ENCODE assay signal across 8 cellular contexts in the genomic region with DNA sequence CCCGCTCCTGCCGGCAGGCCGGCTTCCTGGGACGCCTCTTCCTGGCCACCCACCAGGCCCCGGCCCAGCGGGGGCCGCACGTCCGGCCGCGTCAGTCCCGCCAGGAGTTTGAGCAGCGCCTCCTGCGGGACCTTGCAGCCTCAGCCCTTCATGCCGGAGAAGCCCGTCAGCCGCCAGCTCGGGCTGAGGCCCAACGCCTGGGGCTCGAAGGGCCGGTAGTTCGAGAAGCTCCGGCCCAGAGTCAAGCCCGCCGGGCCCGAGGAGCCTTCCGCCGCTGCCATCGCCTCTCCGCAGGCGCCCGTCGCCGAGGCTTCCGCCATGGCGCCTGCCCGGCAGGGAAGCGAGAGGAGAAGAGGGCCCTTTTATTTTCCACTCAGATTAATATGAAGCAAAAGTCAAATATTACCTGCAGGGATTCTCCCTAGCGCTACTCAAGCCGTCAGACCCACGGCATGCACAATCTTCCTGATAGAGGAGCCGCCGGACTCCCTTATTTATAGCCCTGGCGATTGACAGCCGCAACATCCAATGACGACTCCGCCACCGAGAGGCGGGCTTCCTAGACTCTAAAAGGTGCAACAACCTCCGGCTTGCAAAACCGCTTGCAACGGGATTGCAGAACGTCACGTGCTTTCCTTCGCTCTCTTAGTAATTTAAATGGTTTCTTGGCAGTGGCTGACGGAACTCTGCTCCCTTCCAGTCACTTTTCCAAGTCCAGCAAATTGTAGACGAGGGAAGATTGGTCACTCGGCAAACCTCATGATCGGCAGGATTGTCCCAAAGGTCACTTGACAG. TPM values are rescaled to one million over a fixed set of nuclear protein-coding genes. Genes with fewer than 3 reads are reported as not detected.
A peak's percentile ranks its signal among the peaks of the same experiment; 100 is the strongest.
DNase-seq lines count a peak whose midpoint lies in the region; ATAC-seq and TF ChIP-seq lines count a peak whose summit lies in the region.

A gene with protein sequence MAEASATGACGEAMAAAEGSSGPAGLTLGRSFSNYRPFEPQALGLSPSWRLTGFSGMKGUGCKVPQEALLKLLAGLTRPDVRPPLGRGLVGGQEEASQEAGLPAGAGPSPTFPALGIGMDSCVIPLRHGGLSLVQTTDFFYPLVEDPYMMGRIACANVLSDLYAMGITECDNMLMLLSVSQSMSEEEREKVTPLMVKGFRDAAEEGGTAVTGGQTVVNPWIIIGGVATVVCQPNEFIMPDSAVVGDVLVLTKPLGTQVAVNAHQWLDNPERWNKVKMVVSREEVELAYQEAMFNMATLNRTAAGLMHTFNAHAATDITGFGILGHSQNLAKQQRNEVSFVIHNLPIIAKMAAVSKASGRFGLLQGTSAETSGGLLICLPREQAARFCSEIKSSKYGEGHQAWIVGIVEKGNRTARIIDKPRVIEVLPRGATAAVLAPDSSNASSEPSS (minus strand): TSS at position 467 of the 795 bp plus-strand sequence. CDS start 147 bp downstream, at position 320.

- H2AFZ ChIP-seq in osteoblast (ENCODE audit: low read length): peak within 1 kb of the TSS; percentile 93

- H3K27ac Mint-ChIP-seq in activated naive CD4-positive, alpha-beta T cell treated with anti-CD3 and anti-CD28 coated beads, Interleukin-2, amount 50 U/mL, for 72 hours: peak within 1 kb of the TSS; percentile 92 to 99
- H3K27ac Mint-ChIP-seq in glutamatergic neuron (ENCODE audit: unreplicated experiment): peak within 1 kb of the TSS; percentile 81

- peak within 1 kb of the TSS; percentile 94 for H3K27ac ChIP-seq in osteoblast (ENCODE audit: low read depth, low read length)
- peak within 1 kb of the TSS; percentile 85 to 88 for H3K27ac ChIP-seq in thoracic aorta

- H3K9me3 ChIP-seq in osteoblast (ENCODE audit: low read depth, low read length): no peaks in the 10 kb centered on the region
- no peaks in the 10 kb centered on the region for H3K9me3 ChIP-seq in thoracic aorta

- H3K4me3 ChIP-seq in osteoblast (ENCODE audit: insufficient read depth, low read length) (peak within 1 kb of the TSS; percentile 92), thoracic aorta (peak within 1 kb of the TSS; percentile 82)

- H3K36me3 ChIP-seq in osteoblast (ENCODE audit: insufficient read depth, low read length): peaks cover 12% of the 10 kb centered on the region
- H3K36me3 ChIP-seq in thoracic aorta: no peaks in the 10 kb centered on the region

- H3K36me3 Mint-ChIP-seq in activated naive CD4-positive, alpha-beta T cell treated with anti-CD3 and anti-CD28 coated beads, Interleukin-2, amount 50 U/mL, for 72 hours: peaks cover 29 to 32% of the 10 kb centered on the region in 2 donors
- peaks cover 12% of the 10 kb centered on the region for H3K36me3 Mint-ChIP-seq in glutamatergic neuron (ENCODE audit: unreplicated experiment)

- DNase-seq in GM04504 (ENCODE audit: low read depth) (peak; percentile 95), HEK293T (ENCODE audit: extremely low spot score) (peak; percentile 98), NCI-H1092 (lab: John Stamatoyannopoulos, UW) (peak; percentile 96), glutamatergic neuron (peak; percentile 94), osteoblast (ENCODE audit: insufficient read length, low spot score, missing footprints) (peak; percentile 96), thoracic aorta (ENCODE audit: low spot score) (peak; percentile 98)
- DNase-seq in activated naive CD4-positive, alpha-beta T cell treated with anti-CD3 and anti-CD28 coated beads, Interleukin-2, amount 50 U/mL, for 72 hours (ENCODE audit: low spot score in 2 of 2): peak; percentile 96 to 98

- H3K4me3 Mint-ChIP-seq in glutamatergic neuron (ENCODE audit: unreplicated experiment): peak within 1 kb of the TSS; percentile 94

- peaks cover 3 to 8% of the 10 kb centered on the region in 2 donors for H3K9me3 Mint-ChIP-seq in activated naive CD4-positive, alpha-beta T cell treated with anti-CD3 and anti-CD28 coated beads, Interleukin-2, amount 50 U/mL, for 72 hours
- H3K9me3 Mint-ChIP-seq in glutamatergic neuron (ENCODE audit: unreplicated experiment): peaks cover 5% of the 10 kb centered on the region

- ATAC-seq in SK-N-SH treated with all-trans-retinoic acid at 6 μM for 48 hours (peak; percentile 95), thoracic aorta (ENCODE audit: insufficient number of reproducible peaks, low FRiP score, low read depth) (peak; percentile 96)
- peak; percentile 96 for ATAC-seq in activated naive CD4-positive, alpha-beta T cell treated with anti-CD3 and anti-CD28 coated beads, Interleukin-2, amount 50 U/mL, for 72 hours

- CTCF ChIA-PET in HEK293T (lab: Yijun Ruan, JAX): interaction anchor here (1.2 to 2.7 kb wide), 3 partner anchors 16 to 170 kb away, joined by 3 to 13 read pairs (median 3); a partner anchor contains a TSS

- peaks cover 10% of the 10 kb centered on the region for H4K20me1 ChIP-seq in osteoblast (ENCODE audit: insufficient read depth, low read length)

- peaks cover 8% of the 10 kb centered on the region for H3K27me3 Mint-ChIP-seq in glutamatergic neuron (ENCODE audit: unreplicated experiment)

- H3K4me2 ChIP-seq in osteoblast (ENCODE audit: insufficient read depth, low read length): peak within 1 kb of the TSS; percentile 87

- POLR2A ChIA-PET in HEK293T (lab: Yijun Ruan, JAX): interaction anchor here (0.9 to 6.9 kb wide), 25 partner anchors 8 to 214 kb away, joined by 3 to 50 read pairs (median 5); a partner anchor contains a TSS

- H3K4me1 ChIP-seq in osteoblast (ENCODE audit: insufficient read depth, low read length) (peaks cover 14% of the 10 kb centered on the region), thoracic aorta (ENCODE audit: control insufficient read depth in 1 of 2, low read depth in 2 of 2) (peaks cover 9 to 20% of the 10 kb centered on the region in 2 donors)

- TF ChIP-seq CTCF in glutamatergic neuron (IDR thresholded peaks at IDR 0.05; ENCODE audit: partially characterized antibody, unreplicated experiment): no peak
- TF ChIP-seq CTCF in osteoblast (IDR thresholded peaks at IDR 0.05; ENCODE audit: extremely low read depth, low read depth, low read length): peak; percentile 41
- TF ChIP-seq CTCF in thoracic aorta (IDR thresholded peaks at IDR 0.05): peak; percentile 30

- H3K4me1 Mint-ChIP-seq in glutamatergic neuron (ENCODE audit: low read depth, unreplicated experiment): peaks cover 14% of the 10 kb centered on the region

- peaks cover 16% of the 10 kb centered on the region for H3K79me2 ChIP-seq in osteoblast (ENCODE audit: insufficient read depth, low read length)

- no peaks in the 10 kb centered on the region for H3K27me3 ChIP-seq in osteoblast (ENCODE audit: insufficient read depth, low read length)
- no peaks in the 10 kb centered on the region for H3K27me3 ChIP-seq in thoracic aorta (replicated peaks; ENCODE audit: insufficient read depth)

TF ChIP-seq in HEK293T, 16 proteins besides CTCF, POLR2A, EP300 and RAD21 (continues in another document):
- TF ChIP-seq LEF1 (IDR thresholded peaks at IDR 0.05; ENCODE audit: borderline replicate concordance) (no peak), CTBP1 (IDR thresholded peaks at IDR 0.05; ENCODE audit: borderline replicate concordance) (no peak), L3MBTL2 (conservative IDR thresholded peaks at IDR 0.05) (peak; percentile 99), TARDBP (IDR thresholded peaks at IDR 0.05) (no peak), BHLHE40 (IDR thresholded peaks at IDR 0.05; ENCODE audit: borderline replicate concordance) (no peak), FOXM1 (IDR thresholded peaks at IDR 0.05; ENCODE audit: borderline replicate concordance) (no peak), SP1 (IDR thresholded peaks at IDR 0.05) (no peak), FOXA1 (IDR thresholded peaks at IDR 0.05) (no peak), FOXK2 (IDR thresholded peaks at IDR 0.05) (no peak; the same call in 1 of the 2 replicates), ZNF384 (IDR thresholded peaks at IDR 0.05) (no peak), ARNT (IDR thresholded peaks at IDR 0.05) (no peak), ELF4 (IDR thresholded peaks at IDR 0.05) (peak; percentile 85), HDGF (IDR thresholded peaks at IDR 0.05; ENCODE audit: borderline replicate concordance) (no peak), SUZ12 (IDR thresholded peaks at IDR 0.05) (no peak)

TF ChIP-seq in SK-N-SH treated with all-trans-retinoic acid at 6 μM for 48 hours, 23 proteins besides CTCF, POLR2A, EP300 and RAD21 (continues in another document):
- no peak for TF ChIP-seq RARB (CRISPR knock-in tag; IDR thresholded peaks at IDR 0.05)
- TF ChIP-seq, protein P1, sequence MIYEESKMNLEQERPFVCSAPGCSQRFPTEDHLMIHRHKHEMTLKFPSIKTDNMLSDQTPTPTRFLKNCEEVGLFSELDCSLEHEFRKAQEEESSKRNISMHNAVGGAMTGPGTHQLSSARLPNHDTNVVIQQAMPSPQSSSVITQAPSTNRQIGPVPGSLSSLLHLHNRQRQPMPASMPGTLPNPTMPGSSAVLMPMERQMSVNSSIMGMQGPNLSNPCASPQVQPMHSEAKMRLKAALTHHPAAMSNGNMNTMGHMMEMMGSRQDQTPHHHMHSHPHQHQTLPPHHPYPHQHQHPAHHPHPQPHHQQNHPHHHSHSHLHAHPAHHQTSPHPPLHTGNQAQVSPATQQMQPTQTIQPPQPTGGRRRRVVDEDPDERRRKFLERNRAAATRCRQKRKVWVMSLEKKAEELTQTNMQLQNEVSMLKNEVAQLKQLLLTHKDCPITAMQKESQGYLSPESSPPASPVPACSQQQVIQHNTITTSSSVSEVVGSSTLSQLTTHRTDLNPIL (CRISPR knock-in tag; IDR thresholded peaks at IDR 0.05; ENCODE audit: low read depth): no peak
- TF ChIP-seq, protein P2, sequence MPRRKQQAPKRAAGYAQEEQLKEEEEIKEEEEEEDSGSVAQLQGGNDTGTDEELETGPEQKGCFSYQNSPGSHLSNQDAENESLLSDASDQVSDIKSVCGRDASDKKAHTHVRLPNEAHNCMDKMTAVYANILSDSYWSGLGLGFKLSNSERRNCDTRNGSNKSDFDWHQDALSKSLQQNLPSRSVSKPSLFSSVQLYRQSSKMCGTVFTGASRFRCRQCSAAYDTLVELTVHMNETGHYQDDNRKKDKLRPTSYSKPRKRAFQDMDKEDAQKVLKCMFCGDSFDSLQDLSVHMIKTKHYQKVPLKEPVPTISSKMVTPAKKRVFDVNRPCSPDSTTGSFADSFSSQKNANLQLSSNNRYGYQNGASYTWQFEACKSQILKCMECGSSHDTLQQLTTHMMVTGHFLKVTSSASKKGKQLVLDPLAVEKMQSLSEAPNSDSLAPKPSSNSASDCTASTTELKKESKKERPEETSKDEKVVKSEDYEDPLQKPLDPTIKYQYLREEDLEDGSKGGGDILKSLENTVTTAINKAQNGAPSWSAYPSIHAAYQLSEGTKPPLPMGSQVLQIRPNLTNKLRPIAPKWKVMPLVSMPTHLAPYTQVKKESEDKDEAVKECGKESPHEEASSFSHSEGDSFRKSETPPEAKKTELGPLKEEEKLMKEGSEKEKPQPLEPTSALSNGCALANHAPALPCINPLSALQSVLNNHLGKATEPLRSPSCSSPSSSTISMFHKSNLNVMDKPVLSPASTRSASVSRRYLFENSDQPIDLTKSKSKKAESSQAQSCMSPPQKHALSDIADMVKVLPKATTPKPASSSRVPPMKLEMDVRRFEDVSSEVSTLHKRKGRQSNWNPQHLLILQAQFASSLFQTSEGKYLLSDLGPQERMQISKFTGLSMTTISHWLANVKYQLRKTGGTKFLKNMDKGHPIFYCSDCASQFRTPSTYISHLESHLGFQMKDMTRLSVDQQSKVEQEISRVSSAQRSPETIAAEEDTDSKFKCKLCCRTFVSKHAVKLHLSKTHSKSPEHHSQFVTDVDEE (CRISPR knock-in tag; IDR thresholded peaks at IDR 0.05): no peak

RNA-seq across cellular contexts. Expression of the gene that starts here (rescaled TPM):
- total RNA-seq in activated naive CD4-positive, alpha-beta T cell treated with anti-CD3 and anti-CD28 coated beads, Interleukin-2, amount 50 U/mL, for 72 hours: 10 to 100 TPM; 54.8 to 62.7 TPM
- total RNA-seq in glutamatergic neuron (ENCODE audit: unreplicated experiment) (43.2 TPM), osteoblast (18.0 and 20.3 TPM in 2 replicates), thoracic aorta (10 to 100 TPM; 18.1 to 30.3 TPM)

Comparison
In these comparisons a context has a peak if more than half of its experiments do, and no peak if none do; other contexts are left out.
1. Peak in every context shown above with its lines: DNase-seq, ATAC-seq, H3K4me3 ChIP-seq and H3K27ac ChIP-seq.